Comparison of ENCODE assay signal across 9 cellular contexts in genomic region chr1:211676106-211676583, GRCh38. TPM values are rescaled to one million over a fixed set of nuclear protein-coding genes. Genes with fewer than 3 reads are reported as not detected.
DNase-seq lines count a peak whose midpoint lies in the region; ATAC-seq and TF ChIP-seq lines count a peak whose summit lies in the region.
"Had no signal": no experiment of that assay in that cellular context is flagged by ENCODE, and none has a peak within 500 bp of the region (broad histone marks: within the 10 kb centered on the region; RNA-seq: fewer than 3 reads in every experiment).

No MANE protein-coding gene starts in this region.

- WGBS in liver: 42% methylated on average over 19 of the region's 19 CpGs
- 67% methylated on average over 19 of the region's 19 CpGs for whole genome bisulfite sequencing in thymus

- ATAC-seq in activated naive CD8-positive, alpha-beta T cell treated with anti-CD3 and anti-CD28 coated beads, Interleukin-2, amount 10 ng/mL, durations not matched to agents 7 days and 5 days (ENCODE audit: low read depth): no peak
- ATAC-seq in GM18520 (IDR thresholded peaks at IDR 0.05; ENCODE audit: unreplicated experiment): no peak

- no peak overlapping the region for H3K9ac ChIP-seq in liver (ENCODE audit: low read depth in 1 of 2, low read length in 2 of 2)

- H3K4me3 Mint-ChIP-seq in activated CD4-positive, alpha-beta T cell treated with anti-CD3 and anti-CD28 coated beads, Interleukin-2, amount 10 ng/mL, durations not matched to agents 7 days and 5 days: peak overlapping the region; percentile 91
- peak overlapping the region; percentile 92 for H3K4me3 Mint-ChIP-seq in activated naive CD8-positive, alpha-beta T cell treated with anti-CD3 and anti-CD28 coated beads, Interleukin-2, amount 10 ng/mL, durations not matched to agents 7 days and 5 days

- H3K36me3 ChIP-seq in liver (ENCODE audit: control insufficient read depth in 4 of 4, insufficient read depth in 3 of 4, low read depth in 1 of 4, low read length in 3 of 4) (no peaks in the 10 kb centered on the region), thymus (ENCODE audit: control insufficient read depth, insufficient read depth) (no peaks in the 10 kb centered on the region)
- H3K36me3 ChIP-seq: gastroesophageal sphincter had no signal

- peaks cover 3 to 21% (median 8%) of the 10 kb centered on the region in 4 donors for H3K4me1 ChIP-seq in liver (ENCODE audit: control insufficient read depth in 4 of 4, insufficient read depth in 4 of 4, low read length in 3 of 4)
- H3K4me1 ChIP-seq in thymus (ENCODE audit: control insufficient read depth, insufficient read depth, low read length): no peaks in the 10 kb centered on the region

- H3K4me3 ChIP-seq in liver (ENCODE audit: low read depth in 1 of 3, low read length in 3 of 3): peak overlapping the region in 2 of 3 donors; percentile 60 to 64
- H3K4me3 ChIP-seq in thymus (ENCODE audit: low read length): peak overlapping the region; percentile 61

- TF ChIP-seq RAD21 in liver (IDR thresholded peaks at IDR 0.05): no peak

- CTCF ChIA-PET in activated CD4-positive, alpha-beta T cell treated with anti-CD3 and anti-CD28 coated beads, Interleukin-2, amount 10 ng/mL, durations not matched to agents 7 days and 5 days (lab: Charles Lee): interaction anchor here (0.6 to 3.6 kb wide), 7 partner anchors 8 to 1970 kb away, joined by 3 to 15 read pairs (median 4); no protein-coding TSS in a partner anchor

- no peak for DNase-seq in activated CD4-positive, alpha-beta T cell treated with anti-CD3 and anti-CD28 coated beads, Interleukin-2, amount 10 ng/mL, durations not matched to agents 7 days and 5 days
- DNase-seq in activated CD4-positive, alpha-beta T cell treated with anti-CD3 and anti-CD28 coated beads, Interleukin-2, amount 50 U/mL, for 4 hours: no peak
- DNase-seq in activated naive CD8-positive, alpha-beta T cell treated with anti-CD3 and anti-CD28 coated beads, Interleukin-2, amount 10 ng/mL, durations not matched to agents 7 days and 5 days: no peak
- DNase-seq in kidney tubule cell (ENCODE audit: low spot score): no peak
- no peak for DNase-seq in Kasumi-1 (lab: John Stamatoyannopoulos, UW)

- H3K27ac ChIP-seq in liver (ENCODE audit: low read depth in 1 of 2, low read length in 2 of 2): no peak overlapping the region
- H3K27ac ChIP-seq in thymus (ENCODE audit: low read depth): no peak overlapping the region

- H3K4me1 Mint-ChIP-seq in activated CD4-positive, alpha-beta T cell treated with anti-CD3 and anti-CD28 coated beads, Interleukin-2, amount 10 ng/mL, durations not matched to agents 7 days and 5 days: peaks cover 45% of the 10 kb centered on the region
- H3K4me1 Mint-ChIP-seq in activated naive CD8-positive, alpha-beta T cell treated with anti-CD3 and anti-CD28 coated beads, Interleukin-2, amount 10 ng/mL, durations not matched to agents 7 days and 5 days: peaks cover 30% of the 10 kb centered on the region

- H3K36me3 Mint-ChIP-seq in activated CD4-positive, alpha-beta T cell treated with anti-CD3 and anti-CD28 coated beads, Interleukin-2, amount 10 ng/mL, durations not matched to agents 7 days and 5 days (ENCODE audit: low read depth): peaks cover 23% of the 10 kb centered on the region
- H3K36me3 Mint-ChIP-seq in activated naive CD8-positive, alpha-beta T cell treated with anti-CD3 and anti-CD28 coated beads, Interleukin-2, amount 10 ng/mL, durations not matched to agents 7 days and 5 days: peaks cover 20% of the 10 kb centered on the region

- no peak for TF ChIP-seq CTCF in liver (IDR thresholded peaks at IDR 0.05; ENCODE audit: low read depth, low read length, missing input control)

- POLR2A ChIA-PET in activated CD4-positive, alpha-beta T cell treated with anti-CD3 and anti-CD28 coated beads, Interleukin-2, amount 10 ng/mL, durations not matched to agents 7 days and 5 days (lab: Charles Lee): no interaction called here
- POLR2A ChIA-PET in activated naive CD8-positive, alpha-beta T cell treated with anti-CD3 and anti-CD28 coated beads, Interleukin-2, amount 10 ng/mL, durations not matched to agents 7 days and 5 days (lab: Charles Lee): interaction anchor here (0.6 to 3.1 kb wide), 4 partner anchors 97 to 608 kb away, joined by 3 to 19 read pairs (median 5); partner anchors contain the start of genes DTL, INTS7 and SLC30A1

- no peaks in the 10 kb centered on the region for H3K9me3 Mint-ChIP-seq in activated CD4-positive, alpha-beta T cell treated with anti-CD3 and anti-CD28 coated beads, Interleukin-2, amount 10 ng/mL, durations not matched to agents 7 days and 5 days
- no peaks in the 10 kb centered on the region for H3K9me3 Mint-ChIP-seq in activated naive CD8-positive, alpha-beta T cell treated with anti-CD3 and anti-CD28 coated beads, Interleukin-2, amount 10 ng/mL, durations not matched to agents 7 days and 5 days

- H3K27me3 ChIP-seq in liver (ENCODE audit: control insufficient read depth in 4 of 4, insufficient read depth in 4 of 4, low read length in 3 of 4) (no peaks in the 10 kb centered on the region), thymus (ENCODE audit: control insufficient read depth, insufficient read depth) (no peaks in the 10 kb centered on the region)
- H3K27me3 ChIP-seq: gastroesophageal sphincter had no signal

- H3K27me3 Mint-ChIP-seq in activated CD4-positive, alpha-beta T cell treated with anti-CD3 and anti-CD28 coated beads, Interleukin-2, amount 10 ng/mL, durations not matched to agents 7 days and 5 days: no peaks in the 10 kb centered on the region
- H3K27me3 Mint-ChIP-seq in activated naive CD8-positive, alpha-beta T cell treated with anti-CD3 and anti-CD28 coated beads, Interleukin-2, amount 10 ng/mL, durations not matched to agents 7 days and 5 days: peaks cover 3% of the 10 kb centered on the region

- no peaks in the 10 kb centered on the region for H3K9me3 ChIP-seq in liver (ENCODE audit: control insufficient read depth in 4 of 4, low read length in 3 of 4)
- no peaks in the 10 kb centered on the region for H3K9me3 ChIP-seq in thymus (ENCODE audit: control insufficient read depth)
- H3K9me3 ChIP-seq: gastroesophageal sphincter had no signal

- H3K27ac Mint-ChIP-seq in activated CD4-positive, alpha-beta T cell treated with anti-CD3 and anti-CD28 coated beads, Interleukin-2, amount 10 ng/mL, durations not matched to agents 7 days and 5 days: peak overlapping the region; percentile 87
- no peak overlapping the region for H3K27ac Mint-ChIP-seq in activated naive CD8-positive, alpha-beta T cell treated with anti-CD3 and anti-CD28 coated beads, Interleukin-2, amount 10 ng/mL, durations not matched to agents 7 days and 5 days

TF ChIP-seq in liver, 16 proteins besides CTCF, POLR2A, EP300 and RAD21:
- TF ChIP-seq HNF4A (conservative IDR thresholded peaks at IDR 0.05): peak in 1 of 2 donors; percentile 3
- no peak for TF ChIP-seq ZBTB33 (IDR thresholded peaks at IDR 0.05)

RNA-seq across cellular contexts. Expression of gene NEK2, which starts 0.7 kb away (rescaled TPM):
- total RNA-seq in activated CD4-positive, alpha-beta T cell treated with anti-CD3 and anti-CD28 coated beads, Interleukin-2, amount 10 ng/mL, durations not matched to agents 7 days and 5 days: 10 to 100 TPM; 49.0 to 51.9 TPM
- total RNA-seq in activated naive CD8-positive, alpha-beta T cell treated with anti-CD3 and anti-CD28 coated beads, Interleukin-2, amount 10 ng/mL, durations not matched to agents 7 days and 5 days: 10 to 100 TPM; 31.8 to 32.7 TPM
- 10 to 100 TPM in 1 of 2 donors, not detected in 1; 25.7 TPM for total RNA-seq in liver
- polyA plus RNA-seq in liver (1 to 10 TPM in 1 of 2 donors, under 1 TPM in 1; 0.29 to 1.3 TPM), thymus (4.0 TPM)
